1 cellular context compared by ENCODE assay signal in the genomic region with DNA sequence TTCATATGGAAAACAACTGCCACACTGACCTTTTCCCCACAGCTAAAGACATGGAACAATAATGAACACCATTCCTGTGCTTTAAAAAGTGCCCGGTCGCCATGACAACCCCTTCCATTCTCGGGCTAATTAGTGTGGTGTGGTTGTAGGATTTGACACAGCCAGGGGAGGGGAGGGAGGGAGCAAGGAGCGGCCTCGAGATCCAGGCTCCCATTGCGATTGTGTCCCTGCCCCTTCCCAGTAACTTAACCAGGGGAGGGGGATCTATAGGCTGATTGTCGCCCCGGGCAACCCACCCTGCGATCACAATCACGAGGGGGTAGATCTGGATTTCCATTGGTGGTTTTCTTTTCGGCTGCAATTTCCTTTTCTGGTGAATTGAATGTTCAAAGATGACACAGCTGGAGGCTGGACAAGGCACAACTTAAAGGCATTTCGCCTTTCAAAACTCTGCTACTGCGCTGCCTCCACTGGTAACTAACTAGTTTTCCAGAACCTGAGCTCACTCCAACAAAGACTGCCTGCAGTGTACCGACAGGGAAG.
TF ChIP-seq lines count a peak whose summit lies in the region.

No MANE protein-coding gene starts in this region.

TF ChIP-seq in GM23338, 12 proteins besides CTCF, POLR2A, EP300 and RAD21 (continued from another document):
- TF ChIP-seq, protein P1, sequence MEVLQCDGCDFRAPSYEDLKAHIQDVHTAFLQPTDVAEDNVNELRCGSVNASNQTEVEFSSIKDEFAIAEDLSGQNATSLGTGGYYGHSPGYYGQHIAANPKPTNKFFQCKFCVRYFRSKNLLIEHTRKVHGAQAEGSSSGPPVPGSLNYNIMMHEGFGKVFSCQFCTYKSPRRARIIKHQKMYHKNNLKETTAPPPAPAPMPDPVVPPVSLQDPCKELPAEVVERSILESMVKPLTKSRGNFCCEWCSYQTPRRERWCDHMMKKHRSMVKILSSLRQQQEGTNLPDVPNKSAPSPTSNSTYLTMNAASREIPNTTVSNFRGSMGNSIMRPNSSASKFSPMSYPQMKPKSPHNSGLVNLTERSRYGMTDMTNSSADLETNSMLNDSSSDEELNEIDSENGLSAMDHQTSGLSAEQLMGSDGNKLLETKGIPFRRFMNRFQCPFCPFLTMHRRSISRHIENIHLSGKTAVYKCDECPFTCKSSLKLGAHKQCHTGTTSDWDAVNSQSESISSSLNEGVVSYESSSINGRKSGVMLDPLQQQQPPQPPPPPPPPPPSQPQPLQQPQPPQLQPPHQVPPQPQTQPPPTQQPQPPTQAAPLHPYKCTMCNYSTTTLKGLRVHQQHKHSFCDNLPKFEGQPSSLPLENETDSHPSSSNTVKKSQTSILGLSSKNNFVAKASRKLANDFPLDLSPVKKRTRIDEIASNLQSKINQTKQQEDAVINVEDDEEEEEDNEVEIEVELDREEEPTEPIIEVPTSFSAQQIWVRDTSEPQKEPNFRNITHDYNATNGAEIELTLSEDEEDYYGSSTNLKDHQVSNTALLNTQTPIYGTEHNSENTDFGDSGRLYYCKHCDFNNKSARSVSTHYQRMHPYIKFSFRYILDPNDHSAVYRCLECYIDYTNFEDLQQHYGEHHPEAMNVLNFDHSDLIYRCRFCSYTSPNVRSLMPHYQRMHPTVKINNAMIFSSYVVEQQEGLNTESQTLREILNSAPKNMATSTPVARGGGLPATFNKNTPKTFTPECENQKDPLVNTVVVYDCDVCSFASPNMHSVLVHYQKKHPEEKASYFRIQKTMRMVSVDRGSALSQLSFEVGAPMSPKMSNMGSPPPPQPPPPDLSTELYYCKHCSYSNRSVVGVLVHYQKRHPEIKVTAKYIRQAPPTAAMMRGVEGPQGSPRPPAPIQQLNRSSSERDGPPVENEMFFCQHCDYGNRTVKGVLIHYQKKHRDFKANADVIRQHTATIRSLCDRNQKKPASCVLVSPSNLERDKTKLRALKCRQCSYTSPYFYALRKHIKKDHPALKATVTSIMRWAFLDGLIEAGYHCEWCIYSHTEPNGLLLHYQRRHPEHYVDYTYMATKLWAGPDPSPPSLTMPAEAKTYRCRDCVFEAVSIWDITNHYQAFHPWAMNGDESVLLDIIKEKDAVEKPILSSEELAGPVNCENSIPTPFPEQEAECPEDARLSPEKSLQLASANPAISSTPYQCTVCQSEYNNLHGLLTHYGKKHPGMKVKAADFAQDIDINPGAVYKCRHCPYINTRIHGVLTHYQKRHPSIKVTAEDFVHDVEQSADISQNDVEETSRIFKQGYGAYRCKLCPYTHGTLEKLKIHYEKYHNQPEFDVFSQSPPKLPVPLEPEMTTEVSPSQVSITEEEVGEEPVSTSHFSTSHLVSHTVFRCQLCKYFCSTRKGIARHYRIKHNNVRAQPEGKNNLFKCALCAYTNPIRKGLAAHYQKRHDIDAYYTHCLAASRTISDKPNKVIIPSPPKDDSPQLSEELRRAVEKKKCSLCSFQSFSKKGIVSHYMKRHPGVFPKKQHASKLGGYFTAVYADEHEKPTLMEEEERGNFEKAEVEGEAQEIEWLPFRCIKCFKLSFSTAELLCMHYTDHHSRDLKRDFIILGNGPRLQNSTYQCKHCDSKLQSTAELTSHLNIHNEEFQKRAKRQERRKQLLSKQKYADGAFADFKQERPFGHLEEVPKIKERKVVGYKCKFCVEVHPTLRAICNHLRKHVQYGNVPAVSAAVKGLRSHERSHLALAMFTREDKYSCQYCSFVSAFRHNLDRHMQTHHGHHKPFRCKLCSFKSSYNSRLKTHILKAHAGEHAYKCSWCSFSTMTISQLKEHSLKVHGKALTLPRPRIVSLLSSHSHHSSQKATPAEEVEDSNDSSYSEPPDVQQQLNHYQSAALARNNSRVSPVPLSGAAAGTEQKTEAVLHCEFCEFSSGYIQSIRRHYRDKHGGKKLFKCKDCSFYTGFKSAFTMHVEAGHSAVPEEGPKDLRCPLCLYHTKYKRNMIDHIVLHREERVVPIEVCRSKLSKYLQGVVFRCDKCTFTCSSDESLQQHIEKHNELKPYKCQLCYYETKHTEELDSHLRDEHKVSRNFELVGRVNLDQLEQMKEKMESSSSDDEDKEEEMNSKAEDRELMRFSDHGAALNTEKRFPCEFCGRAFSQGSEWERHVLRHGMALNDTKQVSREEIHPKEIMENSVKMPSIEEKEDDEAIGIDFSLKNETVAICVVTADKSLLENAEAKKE (CRISPR knock-in tag; IDR thresholded peaks at IDR 0.05), result no peak
- TF ChIP-seq CREB1 (CRISPR knock-in tag; IDR thresholded peaks at IDR 0.05; ENCODE audit: low read depth), result no peak
